In genomic region chr2:9297807-9298206, GRCh38 we compare ENCODE assay signal across 16 cellular contexts.
A peak's percentile ranks its signal among the peaks of the same experiment; 100 is the strongest.
DNase-seq lines count a peak whose midpoint lies in the region; ATAC-seq and TF ChIP-seq lines count a peak whose summit lies in the region.
"Had no signal": no experiment of that assay in that cellular context is flagged by ENCODE, and none has a peak within 500 bp of the region (broad histone marks: within the 10 kb centered on the region; RNA-seq: fewer than 3 reads in every experiment).

No MANE protein-coding gene starts in this region.

- TF ChIP-seq EP300 in transverse colon (IDR thresholded peaks at IDR 0.05; ENCODE audit: low read depth), result no peak

- TF ChIP-seq POLR2A in transverse colon (IDR thresholded peaks at IDR 0.05), result no peak

- peaks cover 19% of the 10 kb centered on the region for H3K36me3 Mint-ChIP-seq in brain
- H3K36me3 Mint-ChIP-seq in activated CD8-positive, alpha-beta memory T cell treated with anti-CD3 and anti-CD28 coated beads, Interleukin-2, amount 10 ng/mL, durations not matched to agents 7 days and 5 days, result no peaks in the 10 kb centered on the region

- peak overlapping the region in 3 of 5 experiments; percentile 25 to 67 (median 38) for H3K27ac Mint-ChIP-seq in brain
- no peak overlapping the region for H3K27ac Mint-ChIP-seq in activated CD8-positive, alpha-beta memory T cell treated with anti-CD3 and anti-CD28 coated beads, Interleukin-2, amount 10 ng/mL, durations not matched to agents 7 days and 5 days

- peaks cover 4% of the 10 kb centered on the region for H3K27me3 Mint-ChIP-seq in brain
- peaks cover 16% of the 10 kb centered on the region for H3K27me3 Mint-ChIP-seq in activated CD8-positive, alpha-beta memory T cell treated with anti-CD3 and anti-CD28 coated beads, Interleukin-2, amount 10 ng/mL, durations not matched to agents 7 days and 5 days

- H3K9me3 Mint-ChIP-seq in brain, result no peaks in the 10 kb centered on the region
- no peaks in the 10 kb centered on the region for H3K9me3 Mint-ChIP-seq in activated CD8-positive, alpha-beta memory T cell treated with anti-CD3 and anti-CD28 coated beads, Interleukin-2, amount 10 ng/mL, durations not matched to agents 7 days and 5 days (ENCODE audit: low read depth)
- H3K9me3 Mint-ChIP-seq: HFFc6 had no signal

- no peak overlapping the region for H3K4me2 ChIP-seq in osteoblast (ENCODE audit: insufficient read depth, low read length)

- CTCF ChIA-PET in activated CD8-positive, alpha-beta memory T cell treated with anti-CD3 and anti-CD28 coated beads, Interleukin-2, amount 10 ng/mL, durations not matched to agents 7 days and 5 days (lab: Charles Lee), result no interaction called here

- in situ Hi-C loops in transverse colon (cut with MboI; ENCODE audit: low pct_ligation_motif_present in 1 of 4, low pct_unique_long_range_greater_than_20kb in 1 of 4, low sequenced_read_pairs in 3 of 4), result no loop called here

- H3K9me3 ChIP-seq in osteoblast (ENCODE audit: low read depth, low read length), result no peaks in the 10 kb centered on the region
- no peaks in the 10 kb centered on the region for H3K9me3 ChIP-seq in transverse colon
- H3K9me3 ChIP-seq in mucosa of descending colon, result no peaks in the 10 kb centered on the region
- H3K9me3 ChIP-seq: MG63 had no signal

- 78% methylated on average over 7 of the region's 7 CpGs; no CpG with 5 or more reads in 1 of the 2 donors for WGBS in transverse colon (ENCODE audit: low coverage in 1 of 2), 2 donors

- H2AFZ ChIP-seq in osteoblast (ENCODE audit: low read length), result no peak overlapping the region

- no peaks in the 10 kb centered on the region for H3K27me3 ChIP-seq in osteoblast (ENCODE audit: insufficient read depth, low read length)
- no peaks in the 10 kb centered on the region for H3K27me3 ChIP-seq in transverse colon
- H3K27me3 ChIP-seq: MG63 had no signal

- intact Hi-C loops in transverse colon (cut with DNase I; ENCODE audit: low total_unique reads) (no loop called here), mucosa of descending colon (cut with DNase I, micrococcal nuclease) (no loop called here)

- H4K20me1 ChIP-seq in osteoblast (ENCODE audit: insufficient read depth, low read length), result peaks cover 11% of the 10 kb centered on the region

- peaks cover 87% of the 10 kb centered on the region for H3K79me2 ChIP-seq in osteoblast (ENCODE audit: insufficient read depth, low read length)

- no peak overlapping the region for H3K4me3 Mint-ChIP-seq in brain
- H3K4me3 Mint-ChIP-seq in activated CD8-positive, alpha-beta memory T cell treated with anti-CD3 and anti-CD28 coated beads, Interleukin-2, amount 10 ng/mL, durations not matched to agents 7 days and 5 days, result no peak overlapping the region
- H3K4me3 Mint-ChIP-seq: HFFc6 had no signal

- H3K27ac ChIP-seq in osteoblast (ENCODE audit: low read depth, low read length) (peak overlapping the region; percentile 38), transverse colon (peak overlapping the region; percentile 41 to 80 (median 52))
- H3K27ac ChIP-seq: C4-2B, HL-60 had no signal

- TF ChIP-seq CTCF in brain (conservative IDR thresholded peaks at IDR 0.05) (no peak), osteoblast (IDR thresholded peaks at IDR 0.05; ENCODE audit: extremely low read depth, low read depth, low read length) (no peak), transverse colon (IDR thresholded peaks at IDR 0.05) (no peak), mucosa of descending colon (IDR thresholded peaks at IDR 0.05) (no peak)

- DNase-seq in globus pallidus (ENCODE audit: low spot score) (peak; percentile 87), osteoblast (ENCODE audit: insufficient read length, low spot score, missing footprints) (no peak), transverse colon (no peak), mucosa of descending colon (no peak), NCI-H526 treated with DMSO at 0.1 percent for 48 hours (lab: John Stamatoyannopoulos, UW) (no peak)
- no peak for DNase-seq in activated CD8-positive, alpha-beta memory T cell treated with anti-CD3 and anti-CD28 coated beads, Interleukin-2, amount 10 ng/mL, durations not matched to agents 7 days and 5 days
- DNase-seq: DMS53, HFFc6, MG63, NCI-H1092 treated with DMSO at 0.1 percent for 48 hours, NCI-H1694, NCI-H345, PC-3 had no signal

- H3K4me1 ChIP-seq in osteoblast (ENCODE audit: insufficient read depth, low read length) (peaks cover 9% of the 10 kb centered on the region), transverse colon (peaks cover 4 to 34% (median 14%) of the 10 kb centered on the region in 4 donors), mucosa of descending colon (ENCODE audit: low read depth) (no peaks in the 10 kb centered on the region)

- peaks cover 33% of the 10 kb centered on the region for H3K4me1 Mint-ChIP-seq in brain
- H3K4me1 Mint-ChIP-seq in activated CD8-positive, alpha-beta memory T cell treated with anti-CD3 and anti-CD28 coated beads, Interleukin-2, amount 10 ng/mL, durations not matched to agents 7 days and 5 days, result no peaks in the 10 kb centered on the region

- ATAC-seq in mucosa of descending colon, result no peak
- ATAC-seq in activated CD8-positive, alpha-beta memory T cell treated with anti-CD3 and anti-CD28 coated beads, Interleukin-2, amount 10 ng/mL, durations not matched to agents 7 days and 5 days, result no peak
- ATAC-seq: PC-3 had no signal

- H3K4me3 ChIP-seq in osteoblast (ENCODE audit: insufficient read depth, low read length), result no peak overlapping the region
- H3K4me3 ChIP-seq in transverse colon, result no peak overlapping the region
- no peak overlapping the region for H3K4me3 ChIP-seq in mucosa of descending colon
- H3K4me3 ChIP-seq: MG63 had no signal

- H3K36me3 ChIP-seq in osteoblast (ENCODE audit: insufficient read depth, low read length), result peaks cover 35% of the 10 kb centered on the region
- H3K36me3 ChIP-seq in transverse colon, result no peaks in the 10 kb centered on the region
- no peaks in the 10 kb centered on the region for H3K36me3 ChIP-seq in mucosa of descending colon (ENCODE audit: low read depth)
